Comparison of ENCODE assay signal across 3 cellular contexts in the genomic region with DNA sequence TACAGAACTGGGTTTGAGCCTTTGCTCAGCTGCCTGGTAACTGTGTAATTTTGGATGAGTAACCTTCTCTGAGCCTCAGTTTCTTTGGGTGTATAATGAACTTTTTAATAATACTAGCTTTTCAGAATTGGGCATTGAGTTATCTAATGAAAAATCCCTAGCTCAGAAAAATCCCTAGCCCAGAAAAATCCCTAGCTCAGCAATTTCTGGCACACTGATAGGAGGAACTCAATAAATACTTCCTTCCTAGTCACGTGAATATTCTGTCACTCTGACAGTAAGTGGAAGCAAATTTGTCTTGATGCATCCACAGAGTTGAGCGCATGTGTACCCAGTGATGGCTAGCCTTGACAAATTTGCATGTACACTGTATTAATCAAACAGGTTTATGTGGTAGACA.
A peak's percentile ranks its signal among the peaks of the same experiment; 100 is the strongest.
TF ChIP-seq lines count a peak whose summit lies in the region.

No MANE protein-coding gene starts in this region.

TF ChIP-seq in A549, 52 proteins besides CTCF, POLR2A, EP300 and RAD21:
- TF ChIP-seq RCOR1 (IDR thresholded peaks at IDR 0.05; ENCODE audit: low read depth, low read length) = no peak
- no peak for TF ChIP-seq PHF8 (IDR thresholded peaks at IDR 0.05; ENCODE audit: borderline replicate concordance, low read depth)
- no peak for TF ChIP-seq FOXS1 (CRISPR knock-in tag; IDR thresholded peaks at IDR 0.05)
- peak; percentile 80 for TF ChIP-seq MAFK (IDR thresholded peaks at IDR 0.05; ENCODE audit: partially characterized antibody)

TF ChIP-seq in IMR-90, 13 proteins besides CTCF, POLR2A, EP300 and RAD21:
- TF ChIP-seq CEBPB (IDR thresholded peaks at IDR 0.05; ENCODE audit: low read depth, low read length) = no peak
- peak; percentile 91 for TF ChIP-seq MAFK (IDR thresholded peaks at IDR 0.05; ENCODE audit: low read depth, low read length)
- TF ChIP-seq FOS (IDR thresholded peaks at IDR 0.05; ENCODE audit: low read depth, low read length) = no peak

TF ChIP-seq in H1, 55 proteins besides CTCF, POLR2A, EP300 and RAD21:
- TF ChIP-seq MAFK (IDR thresholded peaks at IDR 0.05; ENCODE audit: low read depth, low read length) = peak; percentile 63; the same call in 1 of the 2 replicates
- TF ChIP-seq CBX8 (IDR thresholded peaks at IDR 0.05; ENCODE audit: borderline replicate concordance, low read depth, low read length) = no peak
- no peak for TF ChIP-seq SRF (IDR thresholded peaks at IDR 0.05; ENCODE audit: low read depth, low read length)
- TF ChIP-seq, protein P1, sequence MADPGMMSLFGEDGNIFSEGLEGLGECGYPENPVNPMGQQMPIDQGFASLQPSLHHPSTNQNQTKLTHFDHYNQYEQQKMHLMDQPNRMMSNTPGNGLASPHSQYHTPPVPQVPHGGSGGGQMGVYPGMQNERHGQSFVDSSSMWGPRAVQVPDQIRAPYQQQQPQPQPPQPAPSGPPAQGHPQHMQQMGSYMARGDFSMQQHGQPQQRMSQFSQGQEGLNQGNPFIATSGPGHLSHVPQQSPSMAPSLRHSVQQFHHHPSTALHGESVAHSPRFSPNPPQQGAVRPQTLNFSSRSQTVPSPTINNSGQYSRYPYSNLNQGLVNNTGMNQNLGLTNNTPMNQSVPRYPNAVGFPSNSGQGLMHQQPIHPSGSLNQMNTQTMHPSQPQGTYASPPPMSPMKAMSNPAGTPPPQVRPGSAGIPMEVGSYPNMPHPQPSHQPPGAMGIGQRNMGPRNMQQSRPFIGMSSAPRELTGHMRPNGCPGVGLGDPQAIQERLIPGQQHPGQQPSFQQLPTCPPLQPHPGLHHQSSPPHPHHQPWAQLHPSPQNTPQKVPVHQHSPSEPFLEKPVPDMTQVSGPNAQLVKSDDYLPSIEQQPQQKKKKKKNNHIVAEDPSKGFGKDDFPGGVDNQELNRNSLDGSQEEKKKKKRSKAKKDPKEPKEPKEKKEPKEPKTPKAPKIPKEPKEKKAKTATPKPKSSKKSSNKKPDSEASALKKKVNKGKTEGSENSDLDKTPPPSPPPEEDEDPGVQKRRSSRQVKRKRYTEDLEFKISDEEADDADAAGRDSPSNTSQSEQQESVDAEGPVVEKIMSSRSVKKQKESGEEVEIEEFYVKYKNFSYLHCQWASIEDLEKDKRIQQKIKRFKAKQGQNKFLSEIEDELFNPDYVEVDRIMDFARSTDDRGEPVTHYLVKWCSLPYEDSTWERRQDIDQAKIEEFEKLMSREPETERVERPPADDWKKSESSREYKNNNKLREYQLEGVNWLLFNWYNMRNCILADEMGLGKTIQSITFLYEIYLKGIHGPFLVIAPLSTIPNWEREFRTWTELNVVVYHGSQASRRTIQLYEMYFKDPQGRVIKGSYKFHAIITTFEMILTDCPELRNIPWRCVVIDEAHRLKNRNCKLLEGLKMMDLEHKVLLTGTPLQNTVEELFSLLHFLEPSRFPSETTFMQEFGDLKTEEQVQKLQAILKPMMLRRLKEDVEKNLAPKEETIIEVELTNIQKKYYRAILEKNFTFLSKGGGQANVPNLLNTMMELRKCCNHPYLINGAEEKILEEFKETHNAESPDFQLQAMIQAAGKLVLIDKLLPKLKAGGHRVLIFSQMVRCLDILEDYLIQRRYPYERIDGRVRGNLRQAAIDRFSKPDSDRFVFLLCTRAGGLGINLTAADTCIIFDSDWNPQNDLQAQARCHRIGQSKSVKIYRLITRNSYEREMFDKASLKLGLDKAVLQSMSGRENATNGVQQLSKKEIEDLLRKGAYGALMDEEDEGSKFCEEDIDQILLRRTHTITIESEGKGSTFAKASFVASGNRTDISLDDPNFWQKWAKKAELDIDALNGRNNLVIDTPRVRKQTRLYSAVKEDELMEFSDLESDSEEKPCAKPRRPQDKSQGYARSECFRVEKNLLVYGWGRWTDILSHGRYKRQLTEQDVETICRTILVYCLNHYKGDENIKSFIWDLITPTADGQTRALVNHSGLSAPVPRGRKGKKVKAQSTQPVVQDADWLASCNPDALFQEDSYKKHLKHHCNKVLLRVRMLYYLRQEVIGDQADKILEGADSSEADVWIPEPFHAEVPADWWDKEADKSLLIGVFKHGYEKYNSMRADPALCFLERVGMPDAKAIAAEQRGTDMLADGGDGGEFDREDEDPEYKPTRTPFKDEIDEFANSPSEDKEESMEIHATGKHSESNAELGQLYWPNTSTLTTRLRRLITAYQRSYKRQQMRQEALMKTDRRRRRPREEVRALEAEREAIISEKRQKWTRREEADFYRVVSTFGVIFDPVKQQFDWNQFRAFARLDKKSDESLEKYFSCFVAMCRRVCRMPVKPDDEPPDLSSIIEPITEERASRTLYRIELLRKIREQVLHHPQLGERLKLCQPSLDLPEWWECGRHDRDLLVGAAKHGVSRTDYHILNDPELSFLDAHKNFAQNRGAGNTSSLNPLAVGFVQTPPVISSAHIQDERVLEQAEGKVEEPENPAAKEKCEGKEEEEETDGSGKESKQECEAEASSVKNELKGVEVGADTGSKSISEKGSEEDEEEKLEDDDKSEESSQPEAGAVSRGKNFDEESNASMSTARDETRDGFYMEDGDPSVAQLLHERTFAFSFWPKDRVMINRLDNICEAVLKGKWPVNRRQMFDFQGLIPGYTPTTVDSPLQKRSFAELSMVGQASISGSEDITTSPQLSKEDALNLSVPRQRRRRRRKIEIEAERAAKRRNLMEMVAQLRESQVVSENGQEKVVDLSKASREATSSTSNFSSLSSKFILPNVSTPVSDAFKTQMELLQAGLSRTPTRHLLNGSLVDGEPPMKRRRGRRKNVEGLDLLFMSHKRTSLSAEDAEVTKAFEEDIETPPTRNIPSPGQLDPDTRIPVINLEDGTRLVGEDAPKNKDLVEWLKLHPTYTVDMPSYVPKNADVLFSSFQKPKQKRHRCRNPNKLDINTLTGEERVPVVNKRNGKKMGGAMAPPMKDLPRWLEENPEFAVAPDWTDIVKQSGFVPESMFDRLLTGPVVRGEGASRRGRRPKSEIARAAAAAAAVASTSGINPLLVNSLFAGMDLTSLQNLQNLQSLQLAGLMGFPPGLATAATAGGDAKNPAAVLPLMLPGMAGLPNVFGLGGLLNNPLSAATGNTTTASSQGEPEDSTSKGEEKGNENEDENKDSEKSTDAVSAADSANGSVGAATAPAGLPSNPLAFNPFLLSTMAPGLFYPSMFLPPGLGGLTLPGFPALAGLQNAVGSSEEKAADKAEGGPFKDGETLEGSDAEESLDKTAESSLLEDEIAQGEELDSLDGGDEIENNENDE (IDR thresholded peaks at IDR 0.05; ENCODE audit: insufficient replicate concordance, low read length) = no peak
